17 cellular contexts compared by ENCODE assay signal in genomic region chr3:63353383-63353782, GRCh38.
DNase-seq lines count a peak whose midpoint lies in the region; ATAC-seq and TF ChIP-seq lines count a peak whose summit lies in the region.
"Had no signal": no experiment of that assay in that cellular context is flagged by ENCODE, and none has a peak within 500 bp of the region (broad histone marks: within the 10 kb centered on the region; RNA-seq: fewer than 3 reads in every experiment).

No MANE protein-coding gene starts in this region.

- POLR2A ChIA-PET in PC-3 (lab: Charles Lee; ENCODE audit: unreplicated experiment) = no interaction called here

- peak overlapping the region; percentile 35; the same call in 1 of the 2 replicates for H3K4me2 ChIP-seq in PC-3 (ENCODE audit: low read length)
- H3K4me2 ChIP-seq: PC-9 had no signal

- H3K36me3 ChIP-seq in PC-3 (ENCODE audit: low read depth, low read length) = no peaks in the 10 kb centered on the region
- H3K36me3 ChIP-seq: esophagus muscularis mucosa, upper lobe of right lung had no signal

- no peaks in the 10 kb centered on the region for H3K9me3 ChIP-seq in PC-3 (ENCODE audit: low read length)
- H3K9me3 ChIP-seq: esophagus muscularis mucosa, upper lobe of right lung had no signal

- no peak overlapping the region for H3K9ac ChIP-seq in PC-3 (ENCODE audit: low read length)

- DNase-seq in AG20443 (ENCODE audit: low spot score) = peak; percentile 79
- peak; percentile 56 for DNase-seq in PC-3
- peak; percentile 34 for DNase-seq in dedifferentiated amniotic fluid mesenchymal stem cell (ENCODE audit: extremely low spot score)
- DNase-seq in myocyte (ENCODE audit: low read depth) = peak; percentile 7
- no peak for DNase-seq in activated CD4-positive, alpha-beta T cell treated with anti-CD3 and anti-CD28 coated beads for 4 hours
- no peak for DNase-seq in T-helper 9 cell
- DNase-seq: activated naive CD4-positive, alpha-beta T cell treated with anti-CD3 and anti-CD28 coated beads, Interleukin-2, amount 50 U/mL, for 16 hours; activated T-cell treated with anti-CD3 and anti-CD28 coated beads for 4 hours; GF-D8; KG1; NCI-H748 treated with DMSO at 0.1 percent for 48 hours; PC-9; stimulated activated naive CD8-positive, alpha-beta T cell treated with anti-CD3 and anti-CD28 coated beads, Interleukin-15, amount 100 ng/mL, for 72 hours; upper lobe of right lung had no signal

- no peak overlapping the region for H3K4me3 ChIP-seq in PC-3 (ENCODE audit: low read length)
- H3K4me3 ChIP-seq: esophagus muscularis mucosa, PC-9, upper lobe of right lung had no signal

- peaks cover 11% of the 10 kb centered on the region; the same call in 1 of the 2 replicates for H3K4me1 ChIP-seq in PC-3 (ENCODE audit: insufficient read depth, low read length)
- H3K4me1 ChIP-seq: esophagus muscularis mucosa, upper lobe of right lung had no signal

- H3F3A ChIP-seq in PC-3 (ENCODE audit: low read length, unreplicated experiment) = no peaks in the 10 kb centered on the region

- intact Hi-C loops in PC-3 (cut with micrococcal nuclease) = no loop called here

- H3K79me2 ChIP-seq in PC-3 (ENCODE audit: low read length) = no peaks in the 10 kb centered on the region

- H3K9me2 ChIP-seq in PC-3 (replicated peaks; ENCODE audit: low read length) = no peaks in the 10 kb centered on the region

- TF ChIP-seq CTCF in PC-3 (conservative IDR thresholded peaks at IDR 0.05; ENCODE audit: low read depth, low read length) = no peak

- BruUV-seq in PC-3 (replicated peaks; lab: Mats Ljungman, UMichigan) = no TSS peak

- H3K27ac ChIP-seq in PC-3 (ENCODE audit: low read length) = no peak overlapping the region
- H3K27ac ChIP-seq: esophagus muscularis mucosa, PC-9, upper lobe of right lung had no signal

- CTCF ChIA-PET in PC-3 (lab: Charles Lee) = no interaction called here

- peaks cover 10% of the 10 kb centered on the region; the same call in 1 of the 2 replicates for H3K27me3 ChIP-seq in PC-3 (ENCODE audit: low read length)
- H3K27me3 ChIP-seq: upper lobe of right lung had no signal

- ATAC-seq in PC-3 (peak; percentile 60), HG02588 (IDR thresholded peaks at IDR 0.05; ENCODE audit: unreplicated experiment) (no peak), GM21786 (IDR thresholded peaks at IDR 0.05; ENCODE audit: unreplicated experiment) (no peak)
- ATAC-seq: stimulated activated naive CD8-positive, alpha-beta T cell treated with anti-CD3 and anti-CD28 coated beads, Interleukin-15, amount 100 ng/mL, for 72 hours; upper lobe of right lung had no signal

- H4K20me1 ChIP-seq in PC-3 (ENCODE audit: low read length) = no peaks in the 10 kb centered on the region

- no peak overlapping the region for H2AFZ ChIP-seq in PC-3 (ENCODE audit: low read length)
- H2AFZ ChIP-seq: PC-9 had no signal

Comparison
In these comparisons a context has a peak if more than half of its experiments do, and no peak if none do; other contexts are left out.
1. DNase-seq: peak in AG20443 (single experiment), PC-3 (single experiment), dedifferentiated amniotic fluid mesenchymal stem cell (single experiment) and myocyte (single experiment); none in activated CD4-positive, alpha-beta T cell treated with anti-CD3 and anti-CD28 coated beads for 4 hours (0 of 2) and T-helper 9 cell (single experiment).